8 cellular contexts compared by ENCODE assay signal in genomic region chr1:27349784-27350672, GRCh38. TPM values are rescaled to one million over a fixed set of nuclear protein-coding genes. Genes with fewer than 3 reads are reported as not detected.
DNase-seq lines count a peak whose midpoint lies in the region; ATAC-seq and TF ChIP-seq lines count a peak whose summit lies in the region.

No MANE protein-coding gene starts in this region.

- H3K4me1 ChIP-seq in ACC112 (ENCODE audit: control insufficient read depth, insufficient read depth, low read length, unreplicated experiment): peaks cover 10% of the 10 kb centered on the region
- H3K4me1 ChIP-seq in HUES48 (ENCODE audit: control insufficient read depth, insufficient read depth, low read length): peaks cover 9% of the 10 kb centered on the region; the same call in 1 of the 2 replicates
- H3K4me1 ChIP-seq in heart right ventricle: peaks cover 14 to 31% (median 26%) of the 10 kb centered on the region in 9 donors
- peaks cover 5% of the 10 kb centered on the region for H3K4me1 ChIP-seq in prostate gland (replicated peaks)

- no peak overlapping the region for H3K27ac ChIP-seq in ACC112 (ENCODE audit: low read depth, low read length)
- no peak overlapping the region for H3K27ac ChIP-seq in HUES48 (ENCODE audit: low read depth, low read length)
- H3K27ac ChIP-seq in heart right ventricle: no peak overlapping the region
- H3K27ac ChIP-seq in prostate gland: peak overlapping the region; percentile 76 to 80

- H3K79me2 ChIP-seq in ACC112 (ENCODE audit: control insufficient read depth, insufficient read depth, low read length, unreplicated experiment): no peaks in the 10 kb centered on the region

- H2AFZ ChIP-seq in ACC112 (ENCODE audit: low read length, unreplicated experiment): peak overlapping the region; percentile 39

- H3K9me3 ChIP-seq in HUES48 (ENCODE audit: control insufficient read depth, insufficient read depth, low read length) (no peaks in the 10 kb centered on the region), heart right ventricle (no peaks in the 10 kb centered on the region), prostate gland (no peaks in the 10 kb centered on the region)

- no peak overlapping the region for H3K9ac ChIP-seq in HUES48 (ENCODE audit: low read depth, low read length)

- peak; percentile 18 for TF ChIP-seq POLR2A in prostate gland (IDR thresholded peaks at IDR 0.05)

- intact Hi-C loops in heart right ventricle (cut with DNase I): loop anchor here in 2 of 10 donors (10.0 kb wide), 1 partner anchor 45 kb away; no protein-coding TSS in a partner anchor
- intact Hi-C loops in prostate gland (cut with DNase I): loop anchor here (10.0 kb wide), 1 partner anchor 45 kb away; no protein-coding TSS in a partner anchor

- WGBS in heart right ventricle, 2 donors: 8% methylated on average over 78 to 84 of the region's 84 CpGs
- WGBS in prostate gland: 21% methylated on average over 83 of the region's 84 CpGs

- no peaks in the 10 kb centered on the region for H3K27me3 ChIP-seq in ACC112 (ENCODE audit: insufficient read depth, low read length)
- peaks cover 15% of the 10 kb centered on the region for H3K27me3 ChIP-seq in HUES48 (ENCODE audit: control insufficient read depth, insufficient read depth, low read length)
- no peaks in the 10 kb centered on the region for H3K27me3 ChIP-seq in heart right ventricle
- no peaks in the 10 kb centered on the region for H3K27me3 ChIP-seq in prostate gland (replicated peaks; ENCODE audit: insufficient read depth)

- no peaks in the 10 kb centered on the region for H3K36me3 ChIP-seq in ACC112 (ENCODE audit: insufficient read depth, low read length)
- no peaks in the 10 kb centered on the region for H3K36me3 ChIP-seq in HUES48 (ENCODE audit: control insufficient read depth, insufficient read depth, low read length)
- H3K36me3 ChIP-seq in heart right ventricle: peaks cover 0 to 33% (median 2%) of the 10 kb centered on the region in 9 donors
- peaks cover 0 to under 1% of the 10 kb centered on the region in 2 donors for H3K36me3 ChIP-seq in prostate gland

- peak; percentile 57 to 69 for DNase-seq in heart right ventricle
- DNase-seq in prostate gland (ENCODE audit: low spot score): peak; percentile 73
- DNase-seq in T1000 (lab: John Stamatoyannopoulos, UW): no peak

- H3K4me3 ChIP-seq in ACC112 (ENCODE audit: low read depth, low read length) (peak overlapping the region; percentile 76), HUES48 (ENCODE audit: low read depth, low read length) (peak overlapping the region; percentile 63), WI38 (ENCODE audit: low read depth, low read length) (peak overlapping the region; percentile 53), heart right ventricle (peak overlapping the region in 9 of 10 donors; percentile 29 to 59 (median 48)), prostate gland (peak overlapping the region; percentile 43 to 52)

- no peak for TF ChIP-seq CTCF in WI38 (IDR thresholded peaks at IDR 0.05; ENCODE audit: low read depth, low read length)
- no peak for TF ChIP-seq CTCF in heart right ventricle (IDR thresholded peaks at IDR 0.05)
- TF ChIP-seq CTCF in prostate gland (IDR thresholded peaks at IDR 0.05): peak in 1 of 4 experiments; percentile 29

- ATAC-seq in heart right ventricle: peak; percentile 55 to 81 (median 68)
- ATAC-seq in HG03469 (IDR thresholded peaks at IDR 0.05; ENCODE audit: unreplicated experiment): no peak
- no peak for ATAC-seq in GM18511 (IDR thresholded peaks at IDR 0.05; ENCODE audit: unreplicated experiment)

RNA-seq across cellular contexts. Expression of gene SYTL1, which starts 8.2 kb away (rescaled TPM):
- total RNA-seq in heart right ventricle (1 to 10 TPM in 2 of 10 donors, under 1 TPM in 8; 0.30 to 4.3 (median 0.68) TPM), prostate gland (100 to 1,000 TPM in 1 of 2 donors, 10 to 100 TPM in 1; 94.7 to 217 TPM)
- 1 to 10 TPM in 1 of 2 donors, under 1 TPM in 1; 0.46 to 2.5 TPM for polyA plus RNA-seq in heart right ventricle

RNA-seq across cellular contexts. Expression of gene MAP3K6, which starts 16.7 kb away (rescaled TPM):
- total RNA-seq in heart right ventricle: 10 to 100 TPM; 18.6 to 71.1 (median 27.1) TPM
- 100 to 1,000 TPM in 1 of 2 donors, 10 to 100 TPM in 1; 58.5 to 179 TPM for polyA plus RNA-seq in heart right ventricle
- 10 to 100 TPM; 38.6 to 60.7 TPM for total RNA-seq in prostate gland

RNA-seq across cellular contexts. Expression of gene FCN3, which starts 24.6 kb away (rescaled TPM):
- total RNA-seq in heart right ventricle (100 to 1,000 TPM in 1 of 10 donors, 10 to 100 TPM in 3, 1 to 10 TPM in 6; 1.6 to 161 (median 4.2) TPM), prostate gland (10 to 100 TPM in 1 of 2 donors, under 1 TPM in 1; 0.82 to 15.6 TPM)
- 100 to 1,000 TPM; 124 to 210 TPM for polyA plus RNA-seq in heart right ventricle

RNA-seq across cellular contexts. Expression of gene TMEM222, which starts 28.1 kb away (rescaled TPM):
- total RNA-seq in heart right ventricle: 10 to 100 TPM; 24.1 to 32.8 (median 26.4) TPM
- polyA plus RNA-seq in heart right ventricle: 10 to 100 TPM; 32.2 to 47.2 TPM
- 10 to 100 TPM; 49.6 to 59.5 TPM for total RNA-seq in prostate gland

RNA-seq across cellular contexts. Expression of gene CD164L2, which starts 33.1 kb away (rescaled TPM):
- total RNA-seq in heart right ventricle (not detected), prostate gland (1 to 10 TPM; 1.8 to 3.6 TPM)
- polyA plus RNA-seq in heart right ventricle: not detected

Comparison
In these comparisons a context has a peak if more than half of its experiments do, and no peak if none do; other contexts are left out.
1. H3K27ac ChIP-seq: peak in prostate gland (2 of 2); none in ACC112 (single experiment), HUES48 (single experiment) and heart right ventricle (0 of 10).
2. ATAC-seq: peak in heart right ventricle (8 of 8); none in HG03469 (single experiment) and GM18511 (single experiment).
3. RNA of gene SYTL1, which starts 8.2 kb away (total RNA-seq): 94.7 to 217 TPM in prostate gland; 0.30 to 4.3 TPM in heart right ventricle; every median in the first group is over 10 times any median in the second.
4. Peak in every context shown above with its lines, with median percentiles within 50 percentile points of each other: H3K4me3 ChIP-seq.